18 cellular contexts compared by ENCODE assay signal in the genomic region with DNA sequence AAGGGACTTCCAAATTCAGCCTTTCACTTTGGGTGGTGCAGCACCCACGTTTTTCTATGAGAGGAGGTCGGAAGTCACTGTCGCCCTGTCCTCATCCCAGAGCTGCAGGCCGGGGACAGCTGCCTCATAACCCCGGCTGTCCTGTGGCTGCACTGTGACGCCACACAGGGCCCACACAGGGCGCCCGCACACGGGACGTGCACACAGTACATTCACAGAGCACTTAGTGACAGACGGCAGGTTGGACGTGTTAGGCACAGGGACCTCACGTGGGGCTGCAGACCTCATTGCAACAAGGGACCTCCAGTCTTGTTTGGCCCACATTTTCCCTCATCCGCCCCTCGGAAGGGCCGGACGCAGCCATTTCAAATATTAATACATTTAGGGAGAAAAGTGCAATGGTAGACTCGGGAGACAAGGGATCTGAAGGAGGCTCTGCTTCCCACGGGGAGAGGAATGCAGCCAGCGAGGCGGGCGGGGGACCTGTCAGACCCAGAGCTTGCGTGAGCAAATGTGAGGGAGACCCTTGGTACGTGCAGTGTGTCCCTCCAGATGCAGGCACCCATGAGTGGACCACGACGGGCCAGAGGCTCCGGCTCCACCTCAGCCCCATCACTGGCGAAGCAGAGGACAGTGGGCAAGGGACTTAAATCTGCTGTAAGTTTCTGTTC.
"Had no signal": no experiment of that assay in that cellular context is flagged by ENCODE, and none has a peak within 500 bp of the region (broad histone marks: within the 10 kb centered on the region; RNA-seq: fewer than 3 reads in every experiment).

No MANE protein-coding gene starts in this region.

- FAIRE-seq: colon, endothelial cell of umbilical vein, frontal cortex, islet of Langerhans had no signal

- H3K27ac Mint-ChIP-seq: activated CD8-positive, alpha-beta memory T cell treated with anti-CD3 and anti-CD28 coated beads, Interleukin-2, amount 10 ng/mL, durations not matched to agents 7 days and 5 days had no signal

- ATAC-seq: activated CD8-positive, alpha-beta memory T cell treated with anti-CD3 and anti-CD28 coated beads, Interleukin-2, amount 10 ng/mL, durations not matched to agents 7 days and 5 days; heart left ventricle; left lung; mucosa of descending colon had no signal

- H3K9me3 ChIP-seq: heart left ventricle, left lung, mucosa of descending colon, psoas muscle, sigmoid colon, stomach, thoracic aorta had no signal

- H3K27me3 Mint-ChIP-seq: activated CD8-positive, alpha-beta memory T cell treated with anti-CD3 and anti-CD28 coated beads, Interleukin-2, amount 10 ng/mL, durations not matched to agents 7 days and 5 days had no signal

- H3K27ac ChIP-seq: heart left ventricle, left lung, psoas muscle, sigmoid colon, stomach, thoracic aorta, WERI-Rb-1 had no signal

- DNase-seq: activated CD4-positive, alpha-beta T cell treated with anti-CD3 and anti-CD28 coated beads, Interleukin-2, amount 50 U/mL, for 1 hour; activated CD8-positive, alpha-beta memory T cell treated with anti-CD3 and anti-CD28 coated beads, Interleukin-2, amount 10 ng/mL, durations not matched to agents 7 days and 5 days; activated naive CD4-positive, alpha-beta T cell treated with anti-CD3 and anti-CD28 coated beads, Interleukin-2, amount 50 U/mL, for 16 hours; anterior cingulate cortex; heart left ventricle; left lung; mucosa of descending colon; nephron progenitor cell; psoas muscle; sigmoid colon; stimulated activated CD4-positive, alpha-beta T cell treated with anti-CD3 and anti-CD28 coated beads, Interleukin-2, amount 100 ng/mL, for 48 hours; stomach; WERI-Rb-1 had no signal

- H3K4me3 ChIP-seq: heart left ventricle, left lung, mucosa of descending colon, psoas muscle, sigmoid colon, stomach, thoracic aorta had no signal

- H3K4me1 ChIP-seq: heart left ventricle, left lung, psoas muscle had no signal

- H3K9me3 Mint-ChIP-seq: nephron progenitor cell had no signal

- H3K4me3 Mint-ChIP-seq: activated CD8-positive, alpha-beta memory T cell treated with anti-CD3 and anti-CD28 coated beads, Interleukin-2, amount 10 ng/mL, durations not matched to agents 7 days and 5 days; nephron progenitor cell had no signal

- H3K27me3 ChIP-seq: heart left ventricle, left lung, sigmoid colon, stomach had no signal
